In genomic region chr16:70524406-70524825, GRCh38 we compare ENCODE assay signal across 8 cellular contexts. TPM values are rescaled to one million over a fixed set of nuclear protein-coding genes. Genes with fewer than 3 reads are reported as not detected.
A peak's percentile ranks its signal among the peaks of the same experiment; 100 is the strongest.
DNase-seq lines count a peak whose midpoint lies in the region; ATAC-seq and TF ChIP-seq lines count a peak whose summit lies in the region.
"Not testable (repeated sequence)": the region's sequence is repeated elsewhere in the genome, so short reads cannot be mapped to it uniquely, and the experiment has no call there.

No MANE protein-coding gene starts in this region.

- H3K9me3 Mint-ChIP-seq in activated T-helper 2 cell treated with anti-CD3 and anti-CD28 coated beads, Interferon-gamma antibody, Interleukin-2, Interleukin-4, amounts not matched to agents 10 μg/mL and 5 μg/mL and 100 μg/mL, durations not matched to agents 14 hours and 24 hours and 36 hours: not testable (repeated sequence)

- H3K27ac Mint-ChIP-seq in activated T-helper 2 cell treated with anti-CD3 and anti-CD28 coated beads, Interferon-gamma antibody, Interleukin-2, Interleukin-4, amounts not matched to agents 10 μg/mL and 5 μg/mL and 100 μg/mL, durations not matched to agents 14 hours and 24 hours and 36 hours: peak overlapping the region; percentile 98

- peaks cover 20% of the 10 kb centered on the region for H3K4me1 ChIP-seq in ectodermal cell (ENCODE audit: control insufficient read depth, insufficient read depth, low read length)
- peaks cover 52% of the 10 kb centered on the region for H3K4me1 ChIP-seq in osteoblast (ENCODE audit: insufficient read depth, low read length)
- peaks cover 12 to 41% of the 10 kb centered on the region in 2 donors for H3K4me1 ChIP-seq in thoracic aorta (ENCODE audit: control insufficient read depth in 1 of 2, low read depth in 2 of 2)

- peaks cover 50% of the 10 kb centered on the region for H3K4me1 Mint-ChIP-seq in activated T-helper 2 cell treated with anti-CD3 and anti-CD28 coated beads, Interferon-gamma antibody, Interleukin-2, Interleukin-4, amounts not matched to agents 10 μg/mL and 5 μg/mL and 100 μg/mL, durations not matched to agents 14 hours and 24 hours and 36 hours (ENCODE audit: low read depth)

- peak overlapping the region; percentile 98 for H2AFZ ChIP-seq in osteoblast (ENCODE audit: low read length)

- not testable (repeated sequence) for TF ChIP-seq CTCF in osteoblast (IDR thresholded peaks at IDR 0.05; ENCODE audit: extremely low read depth, low read depth, low read length); thoracic aorta (IDR thresholded peaks at IDR 0.05)

- intact Hi-C loops in activated T-helper 2 cell treated with anti-CD3 and anti-CD28 coated beads, Interferon-gamma antibody, Interleukin-2, Interleukin-4, amounts not matched to agents 10 μg/mL and 5 μg/mL and 100 μg/mL, durations not matched to agents 14 hours and 24 hours and 36 hours (cut with micrococcal nuclease): loop anchor here (1.0 to 10.0 kb wide), 4 partner anchors 122 to 762 kb away; partner anchors contain the start of genes EXOSC6 and WWP2

- H3K4me3 ChIP-seq in SK-N-MC (peak overlapping the region; percentile 82), ectodermal cell (ENCODE audit: insufficient read depth, low read depth, low read length) (peak overlapping the region; percentile 93), iPS-18c (ENCODE audit: insufficient read depth, low read depth, low read length) (peak overlapping the region; percentile 93), osteoblast (ENCODE audit: insufficient read depth, low read length) (peak overlapping the region; percentile 97), thoracic aorta (peak overlapping the region; percentile 78)

- H3K27ac ChIP-seq in SK-N-MC: peak overlapping the region; percentile 95
- not testable (repeated sequence) for H3K27ac ChIP-seq in ectodermal cell (ENCODE audit: insufficient read depth, low read depth, low read length, poor library complexity, severe bottlenecking)
- H3K27ac ChIP-seq in osteoblast (ENCODE audit: low read depth, low read length): peak overlapping the region; percentile 88
- H3K27ac ChIP-seq in thoracic aorta: peak overlapping the region; percentile 81 to 86

- H3K27me3 Mint-ChIP-seq in activated T-helper 2 cell treated with anti-CD3 and anti-CD28 coated beads, Interferon-gamma antibody, Interleukin-2, Interleukin-4, amounts not matched to agents 10 μg/mL and 5 μg/mL and 100 μg/mL, durations not matched to agents 14 hours and 24 hours and 36 hours (ENCODE audit: low read depth): not testable (repeated sequence)

- H3K9ac ChIP-seq in SK-N-MC (ENCODE audit: insufficient read length): peak overlapping the region; percentile 97

- peaks cover 37% of the 10 kb centered on the region for H4K20me1 ChIP-seq in osteoblast (ENCODE audit: insufficient read depth, low read length)

- ATAC-seq in thoracic aorta (ENCODE audit: insufficient number of reproducible peaks, low FRiP score, low read depth): not testable (repeated sequence)

- peaks cover 85% of the 10 kb centered on the region for H3K79me2 ChIP-seq in osteoblast (ENCODE audit: insufficient read depth, low read length)

- peak overlapping the region; percentile 94 for H3K4me2 ChIP-seq in osteoblast (ENCODE audit: insufficient read depth, low read length)

- H3K27me3 ChIP-seq in ectodermal cell (ENCODE audit: control insufficient read depth, insufficient read depth, low read length, poor library complexity, severe bottlenecking); osteoblast (ENCODE audit: insufficient read depth, low read length); thoracic aorta (replicated peaks; ENCODE audit: insufficient read depth): not testable (repeated sequence)

- H3K36me3 ChIP-seq in SK-N-MC (ENCODE audit: insufficient read depth, low read length) (peaks cover 27% of the 10 kb centered on the region), ectodermal cell (ENCODE audit: control insufficient read depth, insufficient read depth, low read length) (peaks cover 14% of the 10 kb centered on the region), osteoblast (ENCODE audit: insufficient read depth, low read length) (peaks cover 30% of the 10 kb centered on the region), thoracic aorta (peaks cover 17% of the 10 kb centered on the region)

- peak overlapping the region; percentile 96 for H3K4me3 Mint-ChIP-seq in activated T-helper 2 cell treated with anti-CD3 and anti-CD28 coated beads, Interferon-gamma antibody, Interleukin-2, Interleukin-4, amounts not matched to agents 10 μg/mL and 5 μg/mL and 100 μg/mL, durations not matched to agents 14 hours and 24 hours and 36 hours (ENCODE audit: low read depth)

- peak; percentile 32 for DNase-seq in Daoy (ENCODE audit: low read depth)
- peak; percentile 41 for DNase-seq in HK-2 (ENCODE audit: unreplicated experiment)
- not testable (repeated sequence) for DNase-seq in SK-N-MC (ENCODE audit: low read depth, low spot score); osteoblast (ENCODE audit: insufficient read length, low spot score, missing footprints); thoracic aorta (ENCODE audit: low spot score)
- peak; percentile 17 for DNase-seq in activated T-helper 2 cell treated with anti-CD3 and anti-CD28 coated beads, Interferon-gamma antibody, Interleukin-2, Interleukin-4, amounts not matched to agents 10 μg/mL and 5 μg/mL and 100 μg/mL, durations not matched to agents 14 hours and 24 hours and 36 hours (ENCODE audit: low spot score)

- not testable (repeated sequence) for H3K9me3 ChIP-seq in SK-N-MC (ENCODE audit: low read depth, low read length); ectodermal cell (ENCODE audit: control insufficient read depth, low read length); iPS-18c (ENCODE audit: control insufficient read depth, insufficient read depth, low read length); osteoblast (ENCODE audit: low read depth, low read length); thoracic aorta

- WGBS in ectodermal cell, 2 experiments: 1% methylated on average over 24 of the region's 24 CpGs

- H3K36me3 Mint-ChIP-seq in activated T-helper 2 cell treated with anti-CD3 and anti-CD28 coated beads, Interferon-gamma antibody, Interleukin-2, Interleukin-4, amounts not matched to agents 10 μg/mL and 5 μg/mL and 100 μg/mL, durations not matched to agents 14 hours and 24 hours and 36 hours (ENCODE audit: low read depth): peaks cover 62% of the 10 kb centered on the region

RNA-seq across cellular contexts. Expression of gene SF3B3, which starts 0.8 kb away (rescaled TPM):
- total RNA-seq in Daoy (2014; rRNA removed; shearing (Covaris generic)): 117 and 130 TPM in 2 replicates
- 520 and 538 TPM in 2 replicates for total RNA-seq in activated T-helper 2 cell treated with anti-CD3 and anti-CD28 coated beads, Interferon-gamma antibody, Interleukin-2, Interleukin-4, amounts not matched to agents 10 μg/mL and 5 μg/mL and 100 μg/mL, durations not matched to agents 14 hours and 24 hours and 36 hours
- polyA plus RNA-seq in ectodermal cell (2013, experiment 1 of 4): 398 TPM
- 385 TPM for polyA plus RNA-seq in ectodermal cell (2013, experiment 2 of 4)
- polyA plus RNA-seq in ectodermal cell (2013, experiment 3 of 4): 227 TPM
- 248 TPM for polyA plus RNA-seq in ectodermal cell (2013, experiment 4 of 4)
- total RNA-seq in osteoblast (123 and 142 TPM in 2 replicates), thoracic aorta (100 to 1,000 TPM in 1 of 2 donors, 10 to 100 TPM in 1; 94.6 to 123 TPM)

RNA-seq across cellular contexts. Expression of gene COG4, which starts 1.1 kb away (rescaled TPM):
- 35.3 and 35.5 TPM in 2 replicates for total RNA-seq in Daoy (2014; rRNA removed; shearing (Covaris generic))
- total RNA-seq in activated T-helper 2 cell treated with anti-CD3 and anti-CD28 coated beads, Interferon-gamma antibody, Interleukin-2, Interleukin-4, amounts not matched to agents 10 μg/mL and 5 μg/mL and 100 μg/mL, durations not matched to agents 14 hours and 24 hours and 36 hours: 37.9 and 44.5 TPM in 2 replicates
- 52.6 TPM for polyA plus RNA-seq in ectodermal cell (2013, experiment 1 of 4)
- 57.2 TPM for polyA plus RNA-seq in ectodermal cell (2013, experiment 2 of 4)
- polyA plus RNA-seq in ectodermal cell (2013, experiment 3 of 4): 42.9 TPM
- polyA plus RNA-seq in ectodermal cell (2013, experiment 4 of 4): 43.9 TPM
- total RNA-seq in osteoblast (51.3 and 61.5 TPM in 2 replicates), thoracic aorta (10 to 100 TPM; 44.2 to 46.7 TPM)
